Comparison of ENCODE assay signal across 1 cellular context in the genomic region with DNA sequence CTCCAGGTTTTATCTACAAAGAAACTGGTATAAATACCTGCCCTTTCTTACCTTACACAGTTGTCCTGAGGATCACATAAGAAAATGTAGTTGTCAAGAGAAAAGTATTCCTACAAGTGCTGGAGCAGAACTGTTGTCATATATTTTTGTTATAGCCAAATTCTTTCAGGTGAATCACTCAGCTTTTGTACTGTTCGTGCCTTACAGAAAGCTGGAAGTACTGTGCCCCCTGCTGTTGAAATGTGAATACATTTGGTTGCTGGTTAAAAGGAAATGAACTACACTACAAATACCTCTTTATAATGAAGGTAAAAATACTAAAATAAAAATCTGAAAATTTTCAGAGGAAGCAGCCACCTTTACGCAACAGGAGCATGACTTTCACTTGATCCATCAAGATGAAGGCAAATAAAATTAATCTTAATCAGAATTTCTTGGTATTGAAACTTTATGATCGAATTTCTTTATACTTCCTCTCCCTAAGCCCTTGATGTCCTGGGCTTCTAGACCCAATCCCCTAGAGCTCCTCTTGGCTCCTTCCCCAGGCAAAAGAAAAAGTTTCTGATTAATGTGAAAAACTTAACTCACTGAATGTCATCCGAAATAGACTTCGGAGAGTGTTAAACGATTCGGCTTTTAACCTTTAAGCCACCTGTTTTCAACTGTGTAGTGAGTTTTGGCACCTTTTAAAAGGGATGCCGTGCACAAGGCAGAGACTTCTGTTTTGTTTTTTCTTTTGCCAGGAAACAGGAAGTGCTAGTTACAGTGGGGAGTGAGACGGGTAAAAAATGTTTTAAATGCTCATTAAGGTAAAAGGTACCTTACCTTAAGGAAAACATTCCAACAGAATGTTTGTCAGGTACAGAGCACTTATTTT.
TF ChIP-seq lines count a peak whose summit lies in the region.

No MANE protein-coding gene starts in this region.

TF ChIP-seq in GM23338, 12 proteins besides CTCF, POLR2A, EP300 and RAD21:
- TF ChIP-seq, protein P1, sequence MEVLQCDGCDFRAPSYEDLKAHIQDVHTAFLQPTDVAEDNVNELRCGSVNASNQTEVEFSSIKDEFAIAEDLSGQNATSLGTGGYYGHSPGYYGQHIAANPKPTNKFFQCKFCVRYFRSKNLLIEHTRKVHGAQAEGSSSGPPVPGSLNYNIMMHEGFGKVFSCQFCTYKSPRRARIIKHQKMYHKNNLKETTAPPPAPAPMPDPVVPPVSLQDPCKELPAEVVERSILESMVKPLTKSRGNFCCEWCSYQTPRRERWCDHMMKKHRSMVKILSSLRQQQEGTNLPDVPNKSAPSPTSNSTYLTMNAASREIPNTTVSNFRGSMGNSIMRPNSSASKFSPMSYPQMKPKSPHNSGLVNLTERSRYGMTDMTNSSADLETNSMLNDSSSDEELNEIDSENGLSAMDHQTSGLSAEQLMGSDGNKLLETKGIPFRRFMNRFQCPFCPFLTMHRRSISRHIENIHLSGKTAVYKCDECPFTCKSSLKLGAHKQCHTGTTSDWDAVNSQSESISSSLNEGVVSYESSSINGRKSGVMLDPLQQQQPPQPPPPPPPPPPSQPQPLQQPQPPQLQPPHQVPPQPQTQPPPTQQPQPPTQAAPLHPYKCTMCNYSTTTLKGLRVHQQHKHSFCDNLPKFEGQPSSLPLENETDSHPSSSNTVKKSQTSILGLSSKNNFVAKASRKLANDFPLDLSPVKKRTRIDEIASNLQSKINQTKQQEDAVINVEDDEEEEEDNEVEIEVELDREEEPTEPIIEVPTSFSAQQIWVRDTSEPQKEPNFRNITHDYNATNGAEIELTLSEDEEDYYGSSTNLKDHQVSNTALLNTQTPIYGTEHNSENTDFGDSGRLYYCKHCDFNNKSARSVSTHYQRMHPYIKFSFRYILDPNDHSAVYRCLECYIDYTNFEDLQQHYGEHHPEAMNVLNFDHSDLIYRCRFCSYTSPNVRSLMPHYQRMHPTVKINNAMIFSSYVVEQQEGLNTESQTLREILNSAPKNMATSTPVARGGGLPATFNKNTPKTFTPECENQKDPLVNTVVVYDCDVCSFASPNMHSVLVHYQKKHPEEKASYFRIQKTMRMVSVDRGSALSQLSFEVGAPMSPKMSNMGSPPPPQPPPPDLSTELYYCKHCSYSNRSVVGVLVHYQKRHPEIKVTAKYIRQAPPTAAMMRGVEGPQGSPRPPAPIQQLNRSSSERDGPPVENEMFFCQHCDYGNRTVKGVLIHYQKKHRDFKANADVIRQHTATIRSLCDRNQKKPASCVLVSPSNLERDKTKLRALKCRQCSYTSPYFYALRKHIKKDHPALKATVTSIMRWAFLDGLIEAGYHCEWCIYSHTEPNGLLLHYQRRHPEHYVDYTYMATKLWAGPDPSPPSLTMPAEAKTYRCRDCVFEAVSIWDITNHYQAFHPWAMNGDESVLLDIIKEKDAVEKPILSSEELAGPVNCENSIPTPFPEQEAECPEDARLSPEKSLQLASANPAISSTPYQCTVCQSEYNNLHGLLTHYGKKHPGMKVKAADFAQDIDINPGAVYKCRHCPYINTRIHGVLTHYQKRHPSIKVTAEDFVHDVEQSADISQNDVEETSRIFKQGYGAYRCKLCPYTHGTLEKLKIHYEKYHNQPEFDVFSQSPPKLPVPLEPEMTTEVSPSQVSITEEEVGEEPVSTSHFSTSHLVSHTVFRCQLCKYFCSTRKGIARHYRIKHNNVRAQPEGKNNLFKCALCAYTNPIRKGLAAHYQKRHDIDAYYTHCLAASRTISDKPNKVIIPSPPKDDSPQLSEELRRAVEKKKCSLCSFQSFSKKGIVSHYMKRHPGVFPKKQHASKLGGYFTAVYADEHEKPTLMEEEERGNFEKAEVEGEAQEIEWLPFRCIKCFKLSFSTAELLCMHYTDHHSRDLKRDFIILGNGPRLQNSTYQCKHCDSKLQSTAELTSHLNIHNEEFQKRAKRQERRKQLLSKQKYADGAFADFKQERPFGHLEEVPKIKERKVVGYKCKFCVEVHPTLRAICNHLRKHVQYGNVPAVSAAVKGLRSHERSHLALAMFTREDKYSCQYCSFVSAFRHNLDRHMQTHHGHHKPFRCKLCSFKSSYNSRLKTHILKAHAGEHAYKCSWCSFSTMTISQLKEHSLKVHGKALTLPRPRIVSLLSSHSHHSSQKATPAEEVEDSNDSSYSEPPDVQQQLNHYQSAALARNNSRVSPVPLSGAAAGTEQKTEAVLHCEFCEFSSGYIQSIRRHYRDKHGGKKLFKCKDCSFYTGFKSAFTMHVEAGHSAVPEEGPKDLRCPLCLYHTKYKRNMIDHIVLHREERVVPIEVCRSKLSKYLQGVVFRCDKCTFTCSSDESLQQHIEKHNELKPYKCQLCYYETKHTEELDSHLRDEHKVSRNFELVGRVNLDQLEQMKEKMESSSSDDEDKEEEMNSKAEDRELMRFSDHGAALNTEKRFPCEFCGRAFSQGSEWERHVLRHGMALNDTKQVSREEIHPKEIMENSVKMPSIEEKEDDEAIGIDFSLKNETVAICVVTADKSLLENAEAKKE (CRISPR knock-in tag; IDR thresholded peaks at IDR 0.05), result no peak
- TF ChIP-seq EZH2 (IDR thresholded peaks at IDR 0.05; ENCODE audit: low read depth, unreplicated experiment) (no peak), STAT1 (IDR thresholded peaks at IDR 0.05; ENCODE audit: unreplicated experiment) (no peak)
